In the genomic region with DNA sequence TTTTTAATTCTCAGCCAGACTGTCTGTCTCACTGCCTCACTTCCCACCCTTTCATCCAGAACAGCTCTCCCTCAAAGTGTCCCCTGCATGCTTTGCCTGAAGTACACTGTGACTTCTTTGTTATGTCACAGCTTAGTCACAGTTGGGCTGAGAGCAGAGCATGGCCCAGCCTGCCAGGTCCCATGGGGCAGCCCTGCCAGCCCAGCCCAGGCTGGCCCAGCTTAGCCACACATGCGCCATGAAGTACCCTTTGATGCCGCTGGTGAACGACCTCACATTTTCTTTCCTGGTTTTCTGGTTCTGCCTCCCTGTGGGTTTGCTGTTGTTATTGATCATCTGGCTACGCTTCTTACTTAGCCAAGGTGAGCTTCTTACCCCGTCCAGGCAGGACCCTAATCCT, we compare ENCODE assay signal across 10 cellular contexts. TPM values are rescaled to one million over a fixed set of nuclear protein-coding genes. Genes with fewer than 3 reads are reported as not detected.
A peak's percentile ranks its signal among the peaks of the same experiment; 100 is the strongest.
DNase-seq lines count a peak whose midpoint lies in the region; ATAC-seq and TF ChIP-seq lines count a peak whose summit lies in the region.
"Had no signal": no experiment of that assay in that cellular context is flagged by ENCODE, and none has a peak within 500 bp of the region (broad histone marks: within the 10 kb centered on the region; RNA-seq: fewer than 3 reads in every experiment).

Gene ADIG, plus strand, starts transcription at position 185 of the 400 bp plus-strand sequence. Its CDS starts 54 bp downstream, at position 239.

- peaks cover 2% of the 10 kb centered on the region for H3K27me3 Mint-ChIP-seq in activated CD4-positive, alpha-beta memory T cell treated with anti-CD3 and anti-CD28 coated beads for 36 hours

- H3K27me3 ChIP-seq in GM23248 (replicated peaks; ENCODE audit: insufficient read depth) (no peaks in the 10 kb centered on the region), RWPE2 (ENCODE audit: insufficient read depth, poor library complexity, severe bottlenecking) (no peaks in the 10 kb centered on the region), heart right ventricle (peaks cover 0 to 4% (median 0%) of the 10 kb centered on the region in 7 donors)

- POLR2A ChIA-PET in activated CD4-positive, alpha-beta memory T cell treated with anti-CD3 and anti-CD28 coated beads for 36 hours (lab: Charles Lee), result no interaction called here

- H3K36me3 ChIP-seq in GM23248 (ENCODE audit: low read depth) (peaks cover 2% of the 10 kb centered on the region; the same call in 1 of the 2 replicates), RWPE2 (ENCODE audit: low read depth) (peaks cover 11% of the 10 kb centered on the region), heart right ventricle (peaks cover 0 to 22% (median 0%) of the 10 kb centered on the region in 9 donors)

- H3K9ac ChIP-seq in GM23248, result no peak within 1 kb of the TSS

- H3K9me3 ChIP-seq in GM23248 (ENCODE audit: low read depth) (no peaks in the 10 kb centered on the region), RWPE2 (ENCODE audit: severe bottlenecking) (no peaks in the 10 kb centered on the region), heart right ventricle (no peaks in the 10 kb centered on the region)

- H3K4me1 Mint-ChIP-seq in activated CD4-positive, alpha-beta memory T cell treated with anti-CD3 and anti-CD28 coated beads for 36 hours (ENCODE audit: low read depth), result no peaks in the 10 kb centered on the region

- no peak within 1 kb of the TSS for H3K4me2 ChIP-seq in GM23248 (ENCODE audit: unreplicated experiment)

- H3K4me3 Mint-ChIP-seq in activated CD4-positive, alpha-beta memory T cell treated with anti-CD3 and anti-CD28 coated beads for 36 hours, result no peak within 1 kb of the TSS

- H4K20me1 ChIP-seq in GM23248 (ENCODE audit: insufficient read depth), result no peaks in the 10 kb centered on the region

- H3K4me1 ChIP-seq in GM23248 (ENCODE audit: insufficient read depth), result no peaks in the 10 kb centered on the region
- H3K4me1 ChIP-seq in RWPE2 (ENCODE audit: insufficient read depth, poor library complexity, severe bottlenecking), result peaks cover 4% of the 10 kb centered on the region
- peaks cover 0 to 28% (median 18%) of the 10 kb centered on the region in 9 donors for H3K4me1 ChIP-seq in heart right ventricle

- WGBS in GM23248 (ENCODE audit: low coverage in 1 of 2, low lambda C conversion rate in 2 of 2, missing lambda C conversion rate in 2 of 2), 2 experiments, result 45 to 54% methylated on average over 5 of the region's 5 CpGs
- WGBS in heart right ventricle, 2 donors, result 54% methylated on average over 5 of the region's 5 CpGs

- TF ChIP-seq CTCF in RWPE2 (IDR thresholded peaks at IDR 0.05; ENCODE audit: poor library complexity, severe bottlenecking), result no peak
- no peak for TF ChIP-seq CTCF in heart right ventricle (IDR thresholded peaks at IDR 0.05)

- H3K27ac ChIP-seq in GM23248 (no peak within 1 kb of the TSS), RWPE2 (ENCODE audit: poor library complexity, severe bottlenecking) (no peak within 1 kb of the TSS), heart right ventricle (peak within 1 kb of the TSS in 3 of 10 donors; percentile 8 to 53 (median 35))

- DNase-seq in GM23248, result peak; percentile 45
- no peak for DNase-seq in RWPE2 (ENCODE audit: low spot score)
- peak; percentile 40 to 62 for DNase-seq in heart right ventricle
- peak; percentile 36 to 95 (median 56) for DNase-seq in posterior cingulate gyrus
- no peak for DNase-seq in activated CD4-positive, alpha-beta memory T cell treated with anti-CD3 and anti-CD28 coated beads for 36 hours
- no peak for DNase-seq in NCI-H69 (lab: John Stamatoyannopoulos, UW)

- H3F3A ChIP-seq in GM23248 (ENCODE audit: insufficient read depth), result no peaks in the 10 kb centered on the region; the same call in 1 of the 2 replicates

- ATAC-seq in RWPE2 (ENCODE audit: low read depth) (peak; percentile 30), heart right ventricle (peak; percentile 81 to 94 (median 88)), HG03354 (IDR thresholded peaks at IDR 0.05; ENCODE audit: poor library complexity, severe bottlenecking, unreplicated experiment) (no peak)

- H3K27ac Mint-ChIP-seq in activated CD4-positive, alpha-beta memory T cell treated with anti-CD3 and anti-CD28 coated beads for 36 hours, result no peak within 1 kb of the TSS
- H3K27ac Mint-ChIP-seq: activated T-helper 2 cell treated with anti-CD3 and anti-CD28 coated beads, Interferon-gamma antibody, Interleukin-2, Interleukin-4, amounts not matched to agents 10 μg/mL and 5 μg/mL and 100 μg/mL, durations not matched to agents 14 hours and 24 hours and 36 hours had no signal

- no peaks in the 10 kb centered on the region for H3K79me2 ChIP-seq in GM23248 (ENCODE audit: insufficient read depth)

- in situ Hi-C loops in GM23248 (cut with MboI), result no loop called here

- CTCF ChIA-PET in activated CD4-positive, alpha-beta memory T cell treated with anti-CD3 and anti-CD28 coated beads for 36 hours (lab: Charles Lee), result no interaction called here

- H2AFZ ChIP-seq in GM23248, result no peak within 1 kb of the TSS

- no peaks in the 10 kb centered on the region for H3K9me3 Mint-ChIP-seq in activated CD4-positive, alpha-beta memory T cell treated with anti-CD3 and anti-CD28 coated beads for 36 hours
- H3K9me3 Mint-ChIP-seq: activated T-helper 2 cell treated with anti-CD3 and anti-CD28 coated beads, Interferon-gamma antibody, Interleukin-2, Interleukin-4, amounts not matched to agents 10 μg/mL and 5 μg/mL and 100 μg/mL, durations not matched to agents 14 hours and 24 hours and 36 hours had no signal

- intact Hi-C loops in heart right ventricle (cut with DNase I), result no loop called here
- intact Hi-C loops in posterior cingulate gyrus (cut with DNase I), result no loop called here
- intact Hi-C loops in activated CD4-positive, alpha-beta memory T cell treated with anti-CD3 and anti-CD28 coated beads for 36 hours (cut with micrococcal nuclease), result no loop called here

- no peaks in the 10 kb centered on the region for H3K9me2 ChIP-seq in GM23248 (ENCODE audit: insufficient read depth)

- H3K36me3 Mint-ChIP-seq in activated CD4-positive, alpha-beta memory T cell treated with anti-CD3 and anti-CD28 coated beads for 36 hours, result no peaks in the 10 kb centered on the region

- H3K4me3 ChIP-seq in GM23248 (no peak within 1 kb of the TSS), RWPE2 (ENCODE audit: severe bottlenecking) (no peak within 1 kb of the TSS), heart right ventricle (no peak within 1 kb of the TSS)

RNA-seq across cellular contexts. Expression of gene ADIG, which starts in this region (rescaled TPM):
- not detected in 2 replicates for total RNA-seq in GM23248 (2014; rRNA removed; shearing (Covaris generic))
- polyA plus RNA-seq in GM23248 (2016; fragmentation: Nextera tagmentation; extraction: Ambion mirVana), result not detected in 2 replicates
- under 1 TPM in 1 of 10 donors, not detected in 9; 0.32 TPM for total RNA-seq in heart right ventricle
- not detected for polyA plus RNA-seq in heart right ventricle
- not detected for total RNA-seq in activated CD4-positive, alpha-beta memory T cell treated with anti-CD3 and anti-CD28 coated beads for 36 hours
- total RNA-seq: activated T-helper 2 cell treated with anti-CD3 and anti-CD28 coated beads, Interferon-gamma antibody, Interleukin-2, Interleukin-4, amounts not matched to agents 10 μg/mL and 5 μg/mL and 100 μg/mL, durations not matched to agents 14 hours and 24 hours and 36 hours; HT-29; pulmonary artery endothelial cell had no signal

Comparison
In these comparisons a context has a peak if more than half of its experiments do, and no peak if none do; other contexts are left out.
1. Peak in DNase-seq in GM23248; RNA of the gene not detected or under 1 TPM.
2. Peak in DNase-seq and ATAC-seq in heart right ventricle; RNA of the gene not detected or under 1 TPM.
3. DNase-seq: peak in posterior cingulate gyrus (10 of 10); none in RWPE2 (single experiment), activated CD4-positive, alpha-beta memory T cell treated with anti-CD3 and anti-CD28 coated beads for 36 hours (single experiment) and NCI-H69 (single experiment).